ENCODE assay signal across 8 cellular contexts in genomic region chr12:4857472-4858291, GRCh38. TPM values are rescaled to one million over a fixed set of nuclear protein-coding genes. Genes with fewer than 3 reads are reported as not detected.
A peak's percentile ranks its signal among the peaks of the same experiment; 100 is the strongest.
DNase-seq lines count a peak whose midpoint lies in the region; ATAC-seq and TF ChIP-seq lines count a peak whose summit lies in the region.

No MANE protein-coding gene starts in this region.

- peak; percentile 61 for ATAC-seq in GM21367 (IDR thresholded peaks at IDR 0.05; ENCODE audit: unreplicated experiment)
- ATAC-seq in activated T-helper 17 cell treated with anti-CD3 and anti-CD28 coated beads, Interleukin-2, amount 50 U/mL, for 72 hours (replicated peaks): peak; percentile 83

- no peak overlapping the region for H2BK120ac ChIP-seq in neuronal stem cell (ENCODE audit: low read depth, low read length)

- H2AFZ ChIP-seq in neuronal stem cell (ENCODE audit: low read length): peak overlapping the region; percentile 49

- H3K27me3 Mint-ChIP-seq in activated T-helper 17 cell treated with anti-CD3 and anti-CD28 coated beads, Interleukin-2, amount 50 U/mL, for 72 hours: peaks cover 14% of the 10 kb centered on the region

- no peak overlapping the region for H4K91ac ChIP-seq in neuronal stem cell (ENCODE audit: low read depth, low read length, poor library complexity)

- H3K18ac ChIP-seq in neuronal stem cell (ENCODE audit: low read length): peak overlapping the region; percentile 29

- TF ChIP-seq CTCF in LNCAP (IDR thresholded peaks at IDR 0.05) (peak; percentile 88), foreskin fibroblast (IDR thresholded peaks at IDR 0.05; ENCODE audit: low read depth, low read length) (peak; percentile 96)

- H4K8ac ChIP-seq in neuronal stem cell (ENCODE audit: low read depth, low read length): no peak overlapping the region

- no peak overlapping the region for H2BK5ac ChIP-seq in neuronal stem cell (ENCODE audit: low read length)

- H3K14ac ChIP-seq in neuronal stem cell (ENCODE audit: low read length): no peak overlapping the region

- H3K27ac ChIP-seq in neuronal stem cell (replicated peaks; ENCODE audit: low read length) (no peak overlapping the region), stomach smooth muscle (ENCODE audit: low read length) (peak overlapping the region; percentile 49)

- H3K27me3 ChIP-seq in neuronal stem cell (ENCODE audit: control insufficient read depth in 3 of 3, insufficient read depth in 3 of 3, low read depth in 1 of 3, low read length in 3 of 3) (peaks cover 0 to 46% (median 0%) of the 10 kb centered on the region in 3 experiments), stomach smooth muscle (ENCODE audit: control insufficient read depth in 1 of 2, insufficient read depth in 2 of 2, low read length in 2 of 2) (no peaks in the 10 kb centered on the region)

- H3K4me3 ChIP-seq in foreskin fibroblast (ENCODE audit: low read depth in 1 of 2, low read length in 2 of 2) (peak overlapping the region in 1 of 2 donors; percentile 5), neuronal stem cell (ENCODE audit: low read length in 2 of 2) (no peak overlapping the region), stomach smooth muscle (ENCODE audit: low read length in 2 of 2) (peak overlapping the region; percentile 50 to 56)

- no peak overlapping the region for H2BK12ac ChIP-seq in neuronal stem cell (ENCODE audit: low read length)

- no peaks in the 10 kb centered on the region for H3K79me1 ChIP-seq in neuronal stem cell (ENCODE audit: low read depth, low read length)

- H3K4me3 Mint-ChIP-seq in activated T-helper 17 cell treated with anti-CD3 and anti-CD28 coated beads, Interleukin-2, amount 50 U/mL, for 72 hours: peak overlapping the region; percentile 71

- H3K9ac ChIP-seq in neuronal stem cell (ENCODE audit: low read depth, low read length, poor library complexity): no peak overlapping the region
- peak overlapping the region in 1 of 2 donors; percentile 3 for H3K9ac ChIP-seq in stomach smooth muscle (ENCODE audit: low read length in 2 of 2)

- H3K4me2 ChIP-seq in neuronal stem cell (ENCODE audit: insufficient read depth, low read length, poor library complexity, severe bottlenecking): peak overlapping the region; percentile 49

- DNase-seq in C1 segment of cervical spinal cord (lab: John Stamatoyannopoulos, UW) (peak in 12 of 14 donors; percentile 11 to 87 (median 51)), RKO (ENCODE audit: low spot score) (peak; percentile 75), foreskin fibroblast (peak; percentile 44 to 84), neuronal stem cell (ENCODE audit: low spot score) (peak; percentile 82)

- no peaks in the 10 kb centered on the region for H3K9me3 ChIP-seq in neuronal stem cell (replicated peaks in 1 of 2; ENCODE audit: control insufficient read depth in 2 of 2, insufficient read depth in 1 of 2, low read depth in 1 of 2, low read length in 2 of 2)
- no peaks in the 10 kb centered on the region for H3K9me3 ChIP-seq in stomach smooth muscle (ENCODE audit: control insufficient read depth in 2 of 2, low read length in 2 of 2)

- no peaks in the 10 kb centered on the region for H3K9me3 Mint-ChIP-seq in activated T-helper 17 cell treated with anti-CD3 and anti-CD28 coated beads, Interleukin-2, amount 50 U/mL, for 72 hours

- no peaks in the 10 kb centered on the region for H3K36me3 Mint-ChIP-seq in activated T-helper 17 cell treated with anti-CD3 and anti-CD28 coated beads, Interleukin-2, amount 50 U/mL, for 72 hours (ENCODE audit: low read depth)

- H2AK5ac ChIP-seq in neuronal stem cell (ENCODE audit: low read depth, low read length): no peak overlapping the region

- no peak overlapping the region for H3K4ac ChIP-seq in neuronal stem cell (ENCODE audit: low read length)

- no peak overlapping the region for H3K23ac ChIP-seq in neuronal stem cell (ENCODE audit: low read depth, low read length, poor library complexity)

- H3K4me1 Mint-ChIP-seq in activated T-helper 17 cell treated with anti-CD3 and anti-CD28 coated beads, Interleukin-2, amount 50 U/mL, for 72 hours: peaks cover 6% of the 10 kb centered on the region

- no CpG with 5 or more reads among the region's 24 CpGs for WGBS in neuronal stem cell (ENCODE audit: extremely low coverage in 2 of 2, insufficient read length in 2 of 2, insufficient replicate concordance in 1 of 2), 2 donors

- no peak overlapping the region for H2BK15ac ChIP-seq in neuronal stem cell (ENCODE audit: low read length)

- no peaks in the 10 kb centered on the region for H3K36me3 ChIP-seq in neuronal stem cell (replicated peaks in 1 of 2; ENCODE audit: control insufficient read depth in 2 of 2, insufficient read depth in 2 of 2, low read length in 2 of 2)
- no peaks in the 10 kb centered on the region for H3K36me3 ChIP-seq in stomach smooth muscle (ENCODE audit: control insufficient read depth in 2 of 2, insufficient read depth in 2 of 2, low read length in 2 of 2)

- H3K4me1 ChIP-seq in neuronal stem cell (ENCODE audit: control insufficient read depth in 2 of 2, insufficient read depth in 1 of 2, low read depth in 1 of 2, low read length in 2 of 2): peaks cover 5 to 14% of the 10 kb centered on the region in 2 donors
- H3K4me1 ChIP-seq in stomach smooth muscle (ENCODE audit: control insufficient read depth, insufficient read depth, low read length): peaks cover 44% of the 10 kb centered on the region

- H3K27ac Mint-ChIP-seq in activated T-helper 17 cell treated with anti-CD3 and anti-CD28 coated beads, Interleukin-2, amount 50 U/mL, for 72 hours: no peak overlapping the region

RNA-seq across cellular contexts. Expression of gene KCNA1, which starts 52.0 kb away (rescaled TPM):
- total RNA-seq in activated T-helper 17 cell treated with anti-CD3 and anti-CD28 coated beads, Interleukin-2, amount 50 U/mL, for 72 hours: not detected
- 0.10 TPM for polyA plus RNA-seq in neuronal stem cell (2013, experiment 1 of 2)
- 0.12 TPM for polyA plus RNA-seq in neuronal stem cell (2013, experiment 2 of 2)

Comparison
In these comparisons a context has a peak if more than half of its experiments do, and no peak if none do; other contexts are left out.
1. H3K4me3 ChIP-seq: peak in stomach smooth muscle (2 of 2); none in neuronal stem cell (0 of 2).
2. Peak in every context shown above with its lines, with median percentiles within 50 percentile points of each other: DNase-seq.